13 cellular contexts compared by ENCODE assay signal in genomic region chr5:134534058-134534725, GRCh38. TPM values are rescaled to one million over a fixed set of nuclear protein-coding genes. Genes with fewer than 3 reads are reported as not detected.
DNase-seq lines count a peak whose midpoint lies in the region; ATAC-seq and TF ChIP-seq lines count a peak whose summit lies in the region.
"Had no signal": no experiment of that assay in that cellular context is flagged by ENCODE, and none has a peak within 500 bp of the region (broad histone marks: within the 10 kb centered on the region; RNA-seq: fewer than 3 reads in every experiment).

No MANE protein-coding gene starts in this region.

- H3K36me3 Mint-ChIP-seq in CD4-positive, alpha-beta T cell (ENCODE audit: low read depth), result peaks cover 82% of the 10 kb centered on the region
- H3K36me3 Mint-ChIP-seq in natural killer cell, result peaks cover 5% of the 10 kb centered on the region

- H3K79me2 ChIP-seq in smooth muscle cell (ENCODE audit: low read depth), result peaks cover 27% of the 10 kb centered on the region

- H3K4me2 ChIP-seq in smooth muscle cell, result no peak overlapping the region

- H3K27me3 ChIP-seq in CD4-positive, alpha-beta T cell (ENCODE audit: control insufficient read depth, insufficient read depth, low read length), result no peaks in the 10 kb centered on the region
- no peaks in the 10 kb centered on the region for H3K27me3 ChIP-seq in adrenal gland
- no peaks in the 10 kb centered on the region for H3K27me3 ChIP-seq in smooth muscle cell (ENCODE audit: low read depth)

- no peak overlapping the region for H3K9ac ChIP-seq in smooth muscle cell (ENCODE audit: low read depth)

- POLR2A ChIA-PET in CD4-positive, alpha-beta T cell (lab: Charles Lee), result interaction anchor here (0.6 to 1.5 kb wide), 5 partner anchors 10 to 124 kb away, joined by 3 to 4 read pairs (median 3); partner anchors contain the start of genes CDKN2AIPNL and SEC24A

- ATAC-seq in CD4-positive, alpha-beta T cell (ENCODE audit: poor library complexity), result no peak
- ATAC-seq in HG02759 (IDR thresholded peaks at IDR 0.05; ENCODE audit: unreplicated experiment) (peak; percentile 43), natural killer cell (no peak)
- ATAC-seq: PC-3 had no signal

- no peaks in the 10 kb centered on the region for H3K9me3 Mint-ChIP-seq in CD4-positive, alpha-beta T cell
- no peaks in the 10 kb centered on the region for H3K9me3 Mint-ChIP-seq in natural killer cell
- H3K9me3 Mint-ChIP-seq: activated CD4-positive, alpha-beta T cell treated with anti-CD3 and anti-CD28 coated beads, Interleukin-2, amount 10 ng/mL, durations not matched to agents 7 days and 5 days had no signal

- intact Hi-C loops in CD4-positive, alpha-beta T cell (cut with DNase I, micrococcal nuclease), result no loop called here
- intact Hi-C loops in adrenal gland (cut with DNase I) (loop anchor here in 1 of 2 donors (5.0 kb wide), 1 partner anchor 43 kb away; no protein-coding TSS in a partner anchor), natural killer cell (cut with micrococcal nuclease) (no loop called here)

- no peaks in the 10 kb centered on the region for H3F3A ChIP-seq in smooth muscle cell (ENCODE audit: low read depth)

- H3K9me3 ChIP-seq in CD4-positive, alpha-beta T cell (ENCODE audit: control insufficient read depth, low read length), result no peaks in the 10 kb centered on the region
- H3K9me3 ChIP-seq in adrenal gland (replicated peaks in 1 of 3) (no peaks in the 10 kb centered on the region), smooth muscle cell (replicated peaks; ENCODE audit: low read depth) (no peaks in the 10 kb centered on the region)

- WGBS in adrenal gland, 4 donors, result 52 to 70% (median 60%) methylated on average over 4 to 10 of the region's 10 CpGs
- 90% methylated on average over 10 of the region's 10 CpGs for WGBS in smooth muscle cell (ENCODE audit: low lambda C conversion rate)

- no peak overlapping the region for H3K27ac ChIP-seq in CD4-positive, alpha-beta T cell (ENCODE audit: low read depth, low read length)
- H3K27ac ChIP-seq in adrenal gland (peak overlapping the region; percentile 53 to 99 (median 65)), smooth muscle cell (ENCODE audit: low read depth) (no peak overlapping the region)

- H3K27ac Mint-ChIP-seq in CD4-positive, alpha-beta T cell, result peak overlapping the region; percentile 100
- peak overlapping the region; percentile 50 to 86 for H3K27ac Mint-ChIP-seq in natural killer cell

- TF ChIP-seq POLR2A in adrenal gland (IDR thresholded peaks at IDR 0.05), result no peak

- H3K27me3 Mint-ChIP-seq in CD4-positive, alpha-beta T cell, result no peaks in the 10 kb centered on the region
- no peaks in the 10 kb centered on the region for H3K27me3 Mint-ChIP-seq in natural killer cell (ENCODE audit: low read depth in 2 of 2)
- H3K27me3 Mint-ChIP-seq: activated CD4-positive, alpha-beta T cell treated with anti-CD3 and anti-CD28 coated beads, Interleukin-2, amount 10 ng/mL, durations not matched to agents 7 days and 5 days had no signal

- peaks cover 0 to 30% of the 10 kb centered on the region in 2 donors for H3K36me3 ChIP-seq in adrenal gland (replicated peaks in 1 of 2)
- H3K36me3 ChIP-seq in smooth muscle cell (ENCODE audit: low read depth), result no peaks in the 10 kb centered on the region

- H2AFZ ChIP-seq in smooth muscle cell (ENCODE audit: low read depth), result no peak overlapping the region

- H3K4me1 ChIP-seq in adrenal gland (replicated peaks in 1 of 2) (peaks cover 39 to 67% of the 10 kb centered on the region in 2 donors), smooth muscle cell (ENCODE audit: low read depth) (no peaks in the 10 kb centered on the region)

- H4K20me1 ChIP-seq in smooth muscle cell (ENCODE audit: low read depth), result peaks cover 50% of the 10 kb centered on the region

- no peak for TF ChIP-seq CTCF in CD4-positive, alpha-beta T cell (IDR thresholded peaks at IDR 0.05)
- TF ChIP-seq CTCF in adrenal gland (IDR thresholded peaks at IDR 0.05) (no peak), natural killer cell (IDR thresholded peaks at IDR 0.05) (no peak), smooth muscle cell (IDR thresholded peaks at IDR 0.05; ENCODE audit: borderline replicate concordance, insufficient read depth, poor library complexity, severe bottlenecking) (no peak)

- H3K4me3 ChIP-seq in adrenal gland, result no peak overlapping the region
- H3K4me3 ChIP-seq in smooth muscle cell, result no peak overlapping the region

- H3K4me1 Mint-ChIP-seq in CD4-positive, alpha-beta T cell (ENCODE audit: low read depth), result peaks cover 90% of the 10 kb centered on the region
- peaks cover 77 to 93% of the 10 kb centered on the region in 2 donors for H3K4me1 Mint-ChIP-seq in natural killer cell

- no peak overlapping the region for H3K4me3 Mint-ChIP-seq in CD4-positive, alpha-beta T cell
- no peak overlapping the region for H3K4me3 Mint-ChIP-seq in natural killer cell
- H3K4me3 Mint-ChIP-seq: activated CD4-positive, alpha-beta T cell treated with anti-CD3 and anti-CD28 coated beads, Interleukin-2, amount 10 ng/mL, durations not matched to agents 7 days and 5 days had no signal

- CTCF ChIA-PET in CD4-positive, alpha-beta T cell (lab: Charles Lee), result interaction anchor here (1.0 kb wide), 1 partner anchor 122 kb away, joined by 4 read pairs; the partner anchor contains the start of gene CDKN2AIPNL

- no peak for DNase-seq in CD4-positive, alpha-beta T cell
- DNase-seq in adrenal gland, result peak in 1 of 7 donors; percentile 42
- no peak for DNase-seq in natural killer cell
- no peak for DNase-seq in NCI-H2196 (lab: John Stamatoyannopoulos, UW; ENCODE audit: unreplicated experiment)
- no peak for DNase-seq in smooth muscle cell (lab: John Stamatoyannopoulos, UW; ENCODE audit: unreplicated experiment)
- no peak for DNase-seq in DMS114 treated with DMSO at 0.1 percent for 48 hours (lab: John Stamatoyannopoulos, UW; ENCODE audit: unreplicated experiment)
- DNase-seq: activated CD4-positive, alpha-beta T cell treated with anti-CD3 and anti-CD28 coated beads, Interleukin-2, amount 10 ng/mL, durations not matched to agents 7 days and 5 days; activated T-cell treated with anti-CD3 and anti-CD28 coated beads, Interleukin-2, amount 50 U/mL, for 48 hours; AML-193; hypothalamus; NCI-H2029 treated with DMSO at 0.1 percent for 48 hours; PC-3 had no signal

RNA-seq across cellular contexts. Expression of gene JADE2, which starts 8.7 kb away (rescaled TPM):
- total RNA-seq in CD4-positive, alpha-beta T cell, result 100 to 1,000 TPM; 120 to 124 TPM
- total RNA-seq in adrenal gland, result 100 to 1,000 TPM in 1 of 8 donors, 10 to 100 TPM in 7; 60.5 to 180 (median 83.2) TPM
- 10 to 100 TPM; 10.2 to 25.8 (median 25.7) TPM for polyA plus RNA-seq in adrenal gland
- 100 to 1,000 TPM; 130 to 174 (median 173) TPM for total RNA-seq in natural killer cell
- 5.0 and 18.0 TPM in 2 replicates for total RNA-seq in smooth muscle cell
- polyA plus RNA-seq in smooth muscle cell, result 4.3 and 5.5 TPM in 2 replicates

Comparison
In these comparisons a context has a peak if more than half of its experiments do, and no peak if none do; other contexts are left out.
1. H3K27ac ChIP-seq: peak in adrenal gland (5 of 5); none in CD4-positive, alpha-beta T cell (single experiment) and smooth muscle cell (single experiment).